Comparison of ENCODE assay signal across 16 cellular contexts in genomic region chr15:70374096-70374495, GRCh38.
DNase-seq lines count a peak whose midpoint lies in the region; ATAC-seq and TF ChIP-seq lines count a peak whose summit lies in the region.
"Had no signal": no experiment of that assay in that cellular context is flagged by ENCODE, and none has a peak within 500 bp of the region (broad histone marks: within the 10 kb centered on the region; RNA-seq: fewer than 3 reads in every experiment).

No MANE protein-coding gene starts in this region.

- H3K4ac ChIP-seq in H9 (ENCODE audit: low read depth, low read length) (no peak overlapping the region), mesenchymal stem cell (ENCODE audit: low read depth in 1 of 2, low read length in 2 of 2) (no peak overlapping the region)

- H3K27me3 ChIP-seq in H9 (ENCODE audit: insufficient read depth, low read length), result no peaks in the 10 kb centered on the region; the same call in 1 of the 2 replicates
- no peaks in the 10 kb centered on the region for H3K27me3 ChIP-seq in RWPE2 (ENCODE audit: insufficient read depth, poor library complexity, severe bottlenecking)
- peaks cover 48 to 54% of the 10 kb centered on the region in 2 experiments for H3K27me3 ChIP-seq in mesenchymal stem cell (ENCODE audit: control insufficient read depth in 1 of 2, insufficient read depth in 1 of 2, low read length in 2 of 2)
- no peaks in the 10 kb centered on the region for H3K27me3 ChIP-seq in BE2C

- no peaks in the 10 kb centered on the region for H3K9me3 ChIP-seq in H9 (ENCODE audit: control insufficient read depth, low read depth, low read length)
- no peaks in the 10 kb centered on the region for H3K9me3 ChIP-seq in RWPE2 (ENCODE audit: severe bottlenecking)
- H3K9me3 ChIP-seq in mesenchymal stem cell (ENCODE audit: control insufficient read depth, low read length), result no peaks in the 10 kb centered on the region
- H3K9me3 ChIP-seq in BE2C, result no peaks in the 10 kb centered on the region

- H3K36me3 Mint-ChIP-seq in activated T-cell treated with anti-CD3 and anti-CD28 coated beads, Interleukin-2, amount 50 U/mL, for 24 hours (ENCODE audit: low read depth), result no peaks in the 10 kb centered on the region
- H3K36me3 Mint-ChIP-seq in activated T-cell treated with anti-CD3 and anti-CD28 coated beads, Interleukin-2, amount 50 U/mL, for 4 hours (ENCODE audit: insufficient read depth), result no peaks in the 10 kb centered on the region
- no peaks in the 10 kb centered on the region; a peak in 1 of 7 replicates for H3K36me3 Mint-ChIP-seq in H9 (ENCODE audit: insufficient read depth in 1 of 3, low read depth in 3 of 3)

- H3K79me1 ChIP-seq in H9 (ENCODE audit: insufficient read depth, low read depth, low read length, poor library complexity, severe bottlenecking), result no peaks in the 10 kb centered on the region
- no peaks in the 10 kb centered on the region for H3K79me1 ChIP-seq in mesenchymal stem cell (replicated peaks; ENCODE audit: low read length, poor library complexity, severe bottlenecking)

- H4K8ac ChIP-seq in H9 (replicated peaks; ENCODE audit: insufficient read length, low read depth, low read length), result no peak overlapping the region
- H4K8ac ChIP-seq in mesenchymal stem cell (ENCODE audit: low read length), result peak overlapping the region; percentile 37

- H2AK5ac ChIP-seq in H9 (ENCODE audit: insufficient read length, low read length) (no peak overlapping the region), mesenchymal stem cell (ENCODE audit: low read length, severe bottlenecking) (no peak overlapping the region)

- no peak overlapping the region for H3K23ac ChIP-seq in H9 (ENCODE audit: insufficient read length, low read depth, low read length)
- no peak overlapping the region for H3K23ac ChIP-seq in mesenchymal stem cell (ENCODE audit: low read length in 2 of 2)

- H2BK15ac ChIP-seq in H9 (ENCODE audit: low read depth, low read length) (no peak overlapping the region), mesenchymal stem cell (ENCODE audit: low read depth, poor library complexity, severe bottlenecking) (no peak overlapping the region)

- H3K18ac ChIP-seq in H9 (ENCODE audit: insufficient read length, low read depth, low read length), result no peak overlapping the region
- H3K18ac ChIP-seq in mesenchymal stem cell (ENCODE audit: low read depth in 1 of 2, low read length in 2 of 2), result no peak overlapping the region

- no peak overlapping the region for H3T11ph ChIP-seq in H9 (ENCODE audit: low read length)

- peaks cover 10% of the 10 kb centered on the region for H3K23me2 ChIP-seq in H9 (ENCODE audit: insufficient read length, low read depth, low read length, poor library complexity, severe bottlenecking)

- H2AFZ ChIP-seq in H9 (ENCODE audit: low read length) (no peak overlapping the region), mesenchymal stem cell (ENCODE audit: low read depth, low read length) (no peak overlapping the region)

- H2BK12ac ChIP-seq in H9 (ENCODE audit: insufficient read length, low read depth, low read length), result no peak overlapping the region
- peak overlapping the region in 1 of 2 experiments; percentile 31 for H2BK12ac ChIP-seq in mesenchymal stem cell (ENCODE audit: low read length in 2 of 2)

- ATAC-seq in activated T-cell treated with anti-CD3 and anti-CD28 coated beads, Interleukin-2, amount 50 U/mL, for 4 hours, result no peak
- no peak for ATAC-seq in RWPE2 (ENCODE audit: low read depth)
- ATAC-seq in HG03469 (IDR thresholded peaks at IDR 0.05; ENCODE audit: unreplicated experiment), result no peak

- H2BK120ac ChIP-seq in H9 (ENCODE audit: low read depth, low read length, poor library complexity, severe bottlenecking) (no peak overlapping the region), mesenchymal stem cell (ENCODE audit: low read depth, low read length) (no peak overlapping the region)

- H3K36me3 ChIP-seq in RWPE2 (ENCODE audit: low read depth) (no peaks in the 10 kb centered on the region), mesenchymal stem cell (ENCODE audit: control insufficient read depth in 1 of 2, insufficient read depth in 2 of 2, low read depth in 1 of 2, low read length in 2 of 2) (no peaks in the 10 kb centered on the region), BE2C (no peaks in the 10 kb centered on the region)

- H3K79me2 ChIP-seq in H9 (ENCODE audit: insufficient read depth, low read length), result no peaks in the 10 kb centered on the region

- TF ChIP-seq CTCF in H9 (conservative IDR thresholded peaks at IDR 0.05), result no peak
- TF ChIP-seq CTCF in RWPE2 (IDR thresholded peaks at IDR 0.05; ENCODE audit: poor library complexity, severe bottlenecking), result no peak
- TF ChIP-seq CTCF in BE2C (IDR thresholded peaks at IDR 0.05; ENCODE audit: low read depth, low read length), result no peak

- H3K4me3 ChIP-seq in RWPE2 (ENCODE audit: severe bottlenecking) (no peak overlapping the region), mesenchymal stem cell (ENCODE audit: insufficient read depth in 1 of 2, low read depth in 1 of 2, low read length in 2 of 2) (no peak overlapping the region), BE2C (ENCODE audit: low read depth, low read length) (no peak overlapping the region)

- no peak overlapping the region for H3K56ac ChIP-seq in H9 (ENCODE audit: insufficient read length, low read depth, low read length)

- no peak overlapping the region for H3K27ac Mint-ChIP-seq in activated T-cell treated with anti-CD3 and anti-CD28 coated beads, Interleukin-2, amount 50 U/mL, for 24 hours
- no peak overlapping the region for H3K27ac Mint-ChIP-seq in H9
- H3K27ac Mint-ChIP-seq: B cell, IgD-negative memory B cell had no signal

- no peaks in the 10 kb centered on the region for H3K4me1 Mint-ChIP-seq in activated T-cell treated with anti-CD3 and anti-CD28 coated beads, Interleukin-2, amount 50 U/mL, for 24 hours (ENCODE audit: low read depth)
- H3K4me1 Mint-ChIP-seq in activated T-cell treated with anti-CD3 and anti-CD28 coated beads, Interleukin-2, amount 50 U/mL, for 4 hours (ENCODE audit: low read depth), result no peaks in the 10 kb centered on the region
- peaks cover 35 to 39% of the 10 kb centered on the region in 2 experiments for H3K4me1 Mint-ChIP-seq in H9

- H3K14ac ChIP-seq in H9 (ENCODE audit: insufficient read depth, low read length), result no peak overlapping the region
- no peak overlapping the region for H3K14ac ChIP-seq in mesenchymal stem cell (ENCODE audit: low read length in 2 of 2)

- H3K9me3 Mint-ChIP-seq in activated T-cell treated with anti-CD3 and anti-CD28 coated beads, Interleukin-2, amount 50 U/mL, for 24 hours, result no peaks in the 10 kb centered on the region
- no peaks in the 10 kb centered on the region for H3K9me3 Mint-ChIP-seq in activated T-cell treated with anti-CD3 and anti-CD28 coated beads, Interleukin-2, amount 50 U/mL, for 4 hours
- peaks cover 4% of the 10 kb centered on the region in 2 experiments; a peak in 4 of 5 replicates for H3K9me3 Mint-ChIP-seq in H9
- H3K9me3 Mint-ChIP-seq: IgD-negative memory B cell had no signal

- H3K4me2 ChIP-seq in H9 (ENCODE audit: insufficient read depth, insufficient read length, low read length), result no peak overlapping the region
- H3K4me2 ChIP-seq in mesenchymal stem cell (ENCODE audit: low read length, poor library complexity, severe bottlenecking), result no peak overlapping the region

- H4K91ac ChIP-seq in H9 (ENCODE audit: insufficient read length, low read depth, low read length) (no peak overlapping the region), mesenchymal stem cell (ENCODE audit: low read length) (no peak overlapping the region)

- H3K4me1 ChIP-seq in H9 (ENCODE audit: insufficient read depth, low read length) (peaks cover 2% of the 10 kb centered on the region; the same call in 1 of the 2 replicates), RWPE2 (ENCODE audit: insufficient read depth, poor library complexity, severe bottlenecking) (peaks cover 27% of the 10 kb centered on the region), mesenchymal stem cell (ENCODE audit: control insufficient read depth, insufficient read depth, low read depth, low read length) (peaks cover 12% of the 10 kb centered on the region), BE2C (peaks cover 42% of the 10 kb centered on the region)

- H3K9ac ChIP-seq in H9 (ENCODE audit: extremely low read depth, insufficient read length, low read length), result no peak overlapping the region
- no peak overlapping the region for H3K9ac ChIP-seq in mesenchymal stem cell (ENCODE audit: low read length)

- no peak overlapping the region for H2BK20ac ChIP-seq in H9 (ENCODE audit: low read depth, low read length, poor library complexity, severe bottlenecking)

- no CpG with 5 or more reads among the region's 2 CpGs for WGBS in H9 (ENCODE audit: extremely low coverage, insufficient read length, low lambda C conversion rate)
- 83% methylated on average over 2 of the region's 2 CpGs for WGBS in mesenchymal stem cell

- H3K27ac ChIP-seq in H9 (ENCODE audit: insufficient read length, low read depth, low read length) (no peak overlapping the region), RWPE2 (ENCODE audit: poor library complexity, severe bottlenecking) (peak overlapping the region; percentile 68), mesenchymal stem cell (ENCODE audit: low read length, poor library complexity, severe bottlenecking) (no peak overlapping the region)

- no peak overlapping the region for H4K5ac ChIP-seq in H9 (ENCODE audit: insufficient read length, low read depth, low read length)

- H2BK5ac ChIP-seq in H9 (ENCODE audit: insufficient read length, low read length), result no peak overlapping the region
- H2BK5ac ChIP-seq in mesenchymal stem cell (ENCODE audit: low read depth, low read length, poor library complexity, severe bottlenecking), result no peak overlapping the region

- peak; percentile 13 for DNase-seq in activated T-cell treated with anti-CD3 and anti-CD28 coated beads, Interleukin-2, amount 50 U/mL, for 24 hours
- DNase-seq in activated T-cell treated with anti-CD3 and anti-CD28 coated beads, Interleukin-2, amount 50 U/mL, for 4 hours, result no peak
- peak; percentile 17 for DNase-seq in H9
- DNase-seq in RWPE2 (ENCODE audit: low spot score), result no peak
- no peak for DNase-seq in mesenchymal stem cell
- DNase-seq in BE2C, result no peak
- DNase-seq in DMS53 (lab: John Stamatoyannopoulos, UW), result no peak
- DNase-seq: DND-41, NCI-H1694 treated with DMSO at 0.1 percent for 48 hours, NCI-H2081 treated with DMSO at 0.1 percent for 48 hours, NCI-H446 treated with DMSO at 0.1 percent for 48 hours, NCI-H526 treated with DMSO at 0.1 percent for 48 hours, OCI-M1 had no signal

- H3K27me3 Mint-ChIP-seq in activated T-cell treated with anti-CD3 and anti-CD28 coated beads, Interleukin-2, amount 50 U/mL, for 24 hours, result peaks cover 42% of the 10 kb centered on the region
- peaks cover 26% of the 10 kb centered on the region for H3K27me3 Mint-ChIP-seq in activated T-cell treated with anti-CD3 and anti-CD28 coated beads, Interleukin-2, amount 50 U/mL, for 4 hours (ENCODE audit: low read depth)
- H3K27me3 Mint-ChIP-seq in H9 (ENCODE audit: low read depth), result peaks cover 48% of the 10 kb centered on the region

- no peak overlapping the region for H3K4me3 Mint-ChIP-seq in activated T-cell treated with anti-CD3 and anti-CD28 coated beads, Interleukin-2, amount 50 U/mL, for 24 hours
- H3K4me3 Mint-ChIP-seq in activated T-cell treated with anti-CD3 and anti-CD28 coated beads, Interleukin-2, amount 50 U/mL, for 4 hours, result no peak overlapping the region
- H3K4me3 Mint-ChIP-seq in H9, result no peak overlapping the region; a peak in 1 of 5 replicates
- H3K4me3 Mint-ChIP-seq: B cell, IgD-negative memory B cell had no signal

- H4K20me1 ChIP-seq in H9 (ENCODE audit: control insufficient read depth, insufficient read depth, insufficient read length), result no peaks in the 10 kb centered on the region

Comparison
In these comparisons a context has a peak if more than half of its experiments do, and no peak if none do; other contexts are left out.
1. DNase-seq: peak in activated T-cell treated with anti-CD3 and anti-CD28 coated beads, Interleukin-2, amount 50 U/mL, for 24 hours (single experiment) and H9 (single experiment); none in activated T-cell treated with anti-CD3 and anti-CD28 coated beads, Interleukin-2, amount 50 U/mL, for 4 hours (single experiment), RWPE2 (single experiment), mesenchymal stem cell (single experiment), BE2C (single experiment) and DMS53 (single experiment).